Comparison of ENCODE assay signal across 8 cellular contexts in the genomic region with DNA sequence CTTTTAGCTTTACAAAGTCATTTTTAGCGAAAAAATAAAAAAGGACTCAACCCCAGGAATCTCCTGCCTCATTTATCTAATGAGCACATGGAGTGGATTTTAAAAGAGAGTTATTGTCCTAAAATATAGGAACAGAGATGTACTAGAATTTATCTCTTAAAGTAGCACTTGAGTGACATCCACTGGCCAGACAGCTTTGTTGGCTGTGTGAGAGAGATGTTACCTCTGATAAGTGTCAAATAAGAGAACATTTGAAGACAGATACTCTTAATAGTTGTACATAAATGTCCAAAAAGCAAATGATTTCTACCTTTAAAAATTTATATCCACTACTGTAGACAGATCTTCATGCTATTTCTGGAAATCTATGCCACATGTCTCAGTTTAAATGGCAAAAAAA. TPM values are rescaled to one million over a fixed set of nuclear protein-coding genes. Genes with fewer than 3 reads are reported as not detected.
DNase-seq lines count a peak whose midpoint lies in the region; ATAC-seq and TF ChIP-seq lines count a peak whose summit lies in the region.

No MANE protein-coding gene starts in this region.

- no peaks in the 10 kb centered on the region for H3K79me2 ChIP-seq in Karpas-422 (ENCODE audit: low read length)

- H3K27ac ChIP-seq in Karpas-422 (ENCODE audit: low read length), result no peak overlapping the region
- peak overlapping the region; percentile 41; the same call in 1 of the 2 replicates for H3K27ac ChIP-seq in VCaP
- no peak overlapping the region for H3K27ac ChIP-seq in left lung
- no peak overlapping the region for H3K27ac ChIP-seq in suprapubic skin

- WGBS in suprapubic skin, result 96% methylated on average over 1 of the region's 1 CpG
- WGBS in lower leg skin, 2 donors, result 92 to 95% methylated on average over 1 of the region's 1 CpG

- H3K9me3 ChIP-seq in Karpas-422 (ENCODE audit: low read length), result no peaks in the 10 kb centered on the region
- peaks cover 0 to 2% of the 10 kb centered on the region in 2 donors for H3K9me3 ChIP-seq in left lung
- H3K9me3 ChIP-seq in suprapubic skin, result peaks cover under 1% of the 10 kb centered on the region

- no peak overlapping the region for H3K4me3 ChIP-seq in Karpas-422 (ENCODE audit: low read length)
- H3K4me3 ChIP-seq in left lung, result no peak overlapping the region
- H3K4me3 ChIP-seq in suprapubic skin, result no peak overlapping the region
- H3K4me3 ChIP-seq in lower leg skin (ENCODE audit: low read depth, poor library complexity, severe bottlenecking), result no peak overlapping the region

- H3K27me3 ChIP-seq in Karpas-422 (ENCODE audit: low read length) (no peaks in the 10 kb centered on the region), left lung (no peaks in the 10 kb centered on the region), suprapubic skin (no peaks in the 10 kb centered on the region)

- TF ChIP-seq POLR2A in suprapubic skin (IDR thresholded peaks at IDR 0.05), result no peak
- TF ChIP-seq POLR2A in lower leg skin (IDR thresholded peaks at IDR 0.05), result no peak

- TF ChIP-seq EP300 in suprapubic skin (IDR thresholded peaks at IDR 0.05), result no peak

- ATAC-seq in left lung (peak; percentile 50), HG03045 (IDR thresholded peaks at IDR 0.05; ENCODE audit: unreplicated experiment) (no peak)

- TF ChIP-seq CTCF in VCaP (conservative IDR thresholded peaks at IDR 0.05) (peak; percentile 76), left lung (IDR thresholded peaks at IDR 0.05) (no peak), suprapubic skin (IDR thresholded peaks at IDR 0.05) (no peak), lower leg skin (IDR thresholded peaks at IDR 0.05) (no peak)

- DNase-seq in DMS53 treated with DMSO at 0.1 percent for 48 hours (lab: John Stamatoyannopoulos, UW; ENCODE audit: unreplicated experiment) (peak; percentile 31), Karpas-422 (peak; percentile 58), left lung (no peak), suprapubic skin (ENCODE audit: low spot score in 2 of 2) (no peak), lower leg skin (ENCODE audit: low spot score in 2 of 2) (no peak)
- no peak for DNase-seq in NK-92 treated with Interleukin-12 subunit alpha and Interleukin-12 subunit beta, amount 100 ng/mL, for 24 hours (lab: John Stamatoyannopoulos, UW)

- H3K4me1 ChIP-seq in Karpas-422 (ENCODE audit: low read length), result peaks cover 10% of the 10 kb centered on the region
- H3K4me1 ChIP-seq in left lung, result no peaks in the 10 kb centered on the region
- H3K4me1 ChIP-seq in suprapubic skin, result peaks cover 8% of the 10 kb centered on the region

- H3K36me3 ChIP-seq in Karpas-422 (ENCODE audit: insufficient read depth, low read length), result no peaks in the 10 kb centered on the region
- H3K36me3 ChIP-seq in left lung, result no peaks in the 10 kb centered on the region
- H3K36me3 ChIP-seq in suprapubic skin, result no peaks in the 10 kb centered on the region

- H2AFZ ChIP-seq in Karpas-422 (ENCODE audit: low read length), result no peak overlapping the region

- no peak overlapping the region for H3K9ac ChIP-seq in Karpas-422 (ENCODE audit: low read length)

- intact Hi-C loops in left lung (cut with DNase I) (no loop called here), lower leg skin (cut with DNase I; ENCODE audit: low total_unique reads) (no loop called here)

- no peak overlapping the region for H3K4me2 ChIP-seq in Karpas-422 (ENCODE audit: low read depth, low read length, poor library complexity, severe bottlenecking)

- H3K9me2 ChIP-seq in Karpas-422 (replicated peaks; ENCODE audit: insufficient read depth, low read length), result no peaks in the 10 kb centered on the region

- H4K20me1 ChIP-seq in Karpas-422 (ENCODE audit: insufficient read depth, low read depth, low read length), result no peaks in the 10 kb centered on the region

RNA-seq across cellular contexts. Expression of a gene that starts 12.3 kb away (rescaled TPM):
- 64.7 and 114 TPM in 2 replicates for total RNA-seq in Karpas-422 (2014; rRNA removed; shearing (Covaris generic); ENCODE audit: low replicate concordance)
- total RNA-seq in left lung, result 100 to 1,000 TPM in 1 of 2 donors, 10 to 100 TPM in 1; 86.4 to 134 TPM
- 10 to 100 TPM; 46.3 to 80.6 (median 70.8) TPM for total RNA-seq in suprapubic skin
- 10 to 100 TPM; 48.9 to 99.2 (median 62.0) TPM for total RNA-seq in lower leg skin

RNA-seq across cellular contexts. Expression of a gene that starts 57.3 kb away (rescaled TPM):
- total RNA-seq in Karpas-422 (2014; rRNA removed; shearing (Covaris generic); ENCODE audit: low replicate concordance), result not detected in 2 replicates
- 100 to 1,000 TPM in 1 of 2 donors, 10 to 100 TPM in 1; 52.4 to 131 TPM for total RNA-seq in left lung
- 10 to 100 TPM in 3 of 4 donors, 1 to 10 TPM in 1; 5.6 to 23.4 (median 19.5) TPM for total RNA-seq in suprapubic skin
- 10 to 100 TPM in 2 of 4 donors, 1 to 10 TPM in 2; 5.9 to 89.7 (median 9.2) TPM for total RNA-seq in lower leg skin

Comparison
In these comparisons a context has a peak if more than half of its experiments do, and no peak if none do; other contexts are left out.
1. DNase-seq: peak in DMS53 treated with DMSO at 0.1 percent for 48 hours (single experiment) and Karpas-422 (single experiment); none in left lung (0 of 2), NK-92 treated with Interleukin-12 subunit alpha and Interleukin-12 subunit beta, amount 100 ng/mL, for 24 hours (single experiment), suprapubic skin (0 of 2) and lower leg skin (0 of 2).